Comparison of ENCODE assay signal across 9 cellular contexts in genomic region chr15:55402707-55403106, GRCh38. TPM values are rescaled to one million over a fixed set of nuclear protein-coding genes. Genes with fewer than 3 reads are reported as not detected.
DNase-seq lines count a peak whose midpoint lies in the region; ATAC-seq and TF ChIP-seq lines count a peak whose summit lies in the region.
"Had no signal": no experiment of that assay in that cellular context is flagged by ENCODE, and none has a peak within 500 bp of the region (broad histone marks: within the 10 kb centered on the region; RNA-seq: fewer than 3 reads in every experiment).

No MANE protein-coding gene starts in this region.

- in situ Hi-C loops in astrocyte of the spinal cord (cut with HindIII; ENCODE audit: low sequenced_read_pairs) = no loop called here

- peaks cover 32% of the 10 kb centered on the region for H3K4me1 Mint-ChIP-seq in activated CD4-positive, alpha-beta T cell treated with anti-CD3 and anti-CD28 coated beads, Interleukin-2, amount 10 ng/mL, durations not matched to agents 7 days and 5 days
- peaks cover 44% of the 10 kb centered on the region for H3K4me1 Mint-ChIP-seq in stimulated activated effector memory CD8-positive, alpha-beta T cell treated with anti-CD3 and anti-CD28 coated beads, Interleukin-12 subunit alpha, Interleukin-12 subunit beta, amount 100 ng/mL, for 72 hours

- H3K4me3 Mint-ChIP-seq in activated CD4-positive, alpha-beta T cell treated with anti-CD3 and anti-CD28 coated beads, Interleukin-2, amount 10 ng/mL, durations not matched to agents 7 days and 5 days = no peak overlapping the region
- H3K4me3 Mint-ChIP-seq in stimulated activated effector memory CD8-positive, alpha-beta T cell treated with anti-CD3 and anti-CD28 coated beads, Interleukin-12 subunit alpha, Interleukin-12 subunit beta, amount 100 ng/mL, for 72 hours = peak overlapping the region; percentile 7

- H3K27ac Mint-ChIP-seq in activated CD4-positive, alpha-beta T cell treated with anti-CD3 and anti-CD28 coated beads, Interleukin-2, amount 10 ng/mL, durations not matched to agents 7 days and 5 days = peak overlapping the region; percentile 14
- peak overlapping the region; percentile 14 for H3K27ac Mint-ChIP-seq in stimulated activated effector memory CD8-positive, alpha-beta T cell treated with anti-CD3 and anti-CD28 coated beads, Interleukin-12 subunit alpha, Interleukin-12 subunit beta, amount 100 ng/mL, for 72 hours

- peaks cover 11% of the 10 kb centered on the region for H3K36me3 Mint-ChIP-seq in activated CD4-positive, alpha-beta T cell treated with anti-CD3 and anti-CD28 coated beads, Interleukin-2, amount 10 ng/mL, durations not matched to agents 7 days and 5 days (ENCODE audit: low read depth)
- H3K36me3 Mint-ChIP-seq in stimulated activated effector memory CD8-positive, alpha-beta T cell treated with anti-CD3 and anti-CD28 coated beads, Interleukin-12 subunit alpha, Interleukin-12 subunit beta, amount 100 ng/mL, for 72 hours = no peaks in the 10 kb centered on the region

- H3K27me3 Mint-ChIP-seq in activated CD4-positive, alpha-beta T cell treated with anti-CD3 and anti-CD28 coated beads, Interleukin-2, amount 10 ng/mL, durations not matched to agents 7 days and 5 days = no peaks in the 10 kb centered on the region

- no peaks in the 10 kb centered on the region for H3K9me3 Mint-ChIP-seq in activated CD4-positive, alpha-beta T cell treated with anti-CD3 and anti-CD28 coated beads, Interleukin-2, amount 10 ng/mL, durations not matched to agents 7 days and 5 days
- H3K9me3 Mint-ChIP-seq in stimulated activated effector memory CD8-positive, alpha-beta T cell treated with anti-CD3 and anti-CD28 coated beads, Interleukin-12 subunit alpha, Interleukin-12 subunit beta, amount 100 ng/mL, for 72 hours = no peaks in the 10 kb centered on the region

- CTCF ChIA-PET in activated CD4-positive, alpha-beta T cell treated with anti-CD3 and anti-CD28 coated beads, Interleukin-2, amount 10 ng/mL, durations not matched to agents 7 days and 5 days (lab: Charles Lee) = no interaction called here

- ATAC-seq in HG02981 (IDR thresholded peaks at IDR 0.05; ENCODE audit: unreplicated experiment) = peak; percentile 66
- peak; percentile 50 for ATAC-seq in stimulated activated effector memory CD8-positive, alpha-beta T cell treated with anti-CD3 and anti-CD28 coated beads, Interleukin-12 subunit alpha, Interleukin-12 subunit beta, amount 100 ng/mL, for 72 hours
- ATAC-seq in GM18868 (IDR thresholded peaks at IDR 0.05; ENCODE audit: unreplicated experiment) = no peak

- no peak overlapping the region for H3K4me3 ChIP-seq in astrocyte of the spinal cord (ENCODE audit: low read depth, low read length)

- no peak for DNase-seq in activated CD4-positive, alpha-beta T cell treated with anti-CD3 and anti-CD28 coated beads, Interleukin-2, amount 10 ng/mL, durations not matched to agents 7 days and 5 days
- no peak for DNase-seq in activated CD4-positive, alpha-beta T cell treated with anti-CD3 and anti-CD28 coated beads, Interleukin-2, amount 50 U/mL, for 48 hours
- DNase-seq in astrocyte of the spinal cord (ENCODE audit: low read depth, low spot score) (peak; percentile 24), occipital lobe (lab: John Stamatoyannopoulos, UW) (no peak), cerebellum (ENCODE audit: low spot score) (no peak)
- DNase-seq in stimulated activated effector memory CD8-positive, alpha-beta T cell treated with anti-CD3 and anti-CD28 coated beads, Interleukin-12 subunit alpha, Interleukin-12 subunit beta, amount 100 ng/mL, for 72 hours (ENCODE audit: low spot score in 2 of 2) = no peak
- DNase-seq: anterior cingulate cortex had no signal

- POLR2A ChIA-PET in activated CD4-positive, alpha-beta T cell treated with anti-CD3 and anti-CD28 coated beads, Interleukin-2, amount 10 ng/mL, durations not matched to agents 7 days and 5 days (lab: Charles Lee) = no interaction called here

- no peak for TF ChIP-seq CTCF in astrocyte of the spinal cord (IDR thresholded peaks at IDR 0.05; ENCODE audit: low read depth, low read length)

RNA-seq across cellular contexts. Expression of gene CCPG1, which starts 5.5 kb away (rescaled TPM):
- 10 to 100 TPM; 13.0 to 13.1 TPM for total RNA-seq in activated CD4-positive, alpha-beta T cell treated with anti-CD3 and anti-CD28 coated beads, Interleukin-2, amount 10 ng/mL, durations not matched to agents 7 days and 5 days
- 40.2 TPM for total RNA-seq in occipital lobe
- total RNA-seq in cerebellum = 33.0 TPM

RNA-seq across cellular contexts. Expression of gene PIERCE2, which starts 5.6 kb away (rescaled TPM):
- under 1 TPM in 1 of 2 experiments, not detected in 1; 0.60 TPM for total RNA-seq in activated CD4-positive, alpha-beta T cell treated with anti-CD3 and anti-CD28 coated beads, Interleukin-2, amount 10 ng/mL, durations not matched to agents 7 days and 5 days
- 5.0 TPM for total RNA-seq in occipital lobe
- total RNA-seq in cerebellum = 2.5 TPM
